14 cellular contexts compared by ENCODE assay signal in the genomic region with DNA sequence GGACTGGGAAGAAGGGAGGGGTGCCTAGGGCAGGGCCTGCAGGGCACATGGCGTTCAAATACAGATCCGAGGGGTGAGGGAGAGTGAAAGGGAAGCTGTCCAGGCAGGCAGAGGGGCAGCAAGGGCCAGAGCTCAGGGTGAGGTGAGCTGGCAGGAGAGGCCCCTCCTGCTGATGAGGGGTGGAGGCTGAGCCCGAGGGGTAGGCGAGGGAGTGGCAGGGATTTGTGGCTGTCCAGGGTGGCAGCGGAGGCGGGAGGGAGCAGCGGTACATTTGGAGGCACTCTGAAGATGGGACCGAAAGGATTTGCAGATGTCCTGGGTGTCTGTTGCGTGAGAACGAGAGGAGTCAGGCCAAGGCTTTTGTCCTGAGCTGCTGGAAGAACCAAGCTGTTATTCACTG. TPM values are rescaled to one million over a fixed set of nuclear protein-coding genes. Genes with fewer than 3 reads are reported as not detected.
DNase-seq lines count a peak whose midpoint lies in the region; ATAC-seq, FAIRE-seq and TF ChIP-seq lines count a peak whose summit lies in the region.
"Had no signal": no experiment of that assay in that cellular context is flagged by ENCODE, and none has a peak within 500 bp of the region (broad histone marks: within the 10 kb centered on the region; RNA-seq: fewer than 3 reads in every experiment).

No MANE protein-coding gene starts in this region.

- DNase-seq in HTR-8/SVneo (ENCODE audit: insufficient read length, low spot score), result no peak
- no peak for DNase-seq in mesothelial cell of epicardium (ENCODE audit: low spot score in 2 of 2, unreplicated experiment in 2 of 2)
- DNase-seq in substantia nigra (lab: John Stamatoyannopoulos, UW), result no peak
- DNase-seq in HFFc6, result no peak
- no peak for DNase-seq in stimulated activated CD8-positive, alpha-beta memory T cell treated with anti-CD3 and anti-CD28 coated beads, Interleukin-4, amount 100 ng/mL, for 48 hours
- DNase-seq: Caco-2, H7, NCI-H1436, NCI-H2029 treated with DMSO at 0.1 percent for 48 hours, NCI-H748 treated with DMSO at 0.1 percent for 48 hours, PC-9 had no signal

- peaks cover 0 to 4% (median 3%) of the 10 kb centered on the region in 5 experiments for H3K9me3 Mint-ChIP-seq in brain
- peaks cover 7% of the 10 kb centered on the region for H3K9me3 Mint-ChIP-seq in mesothelial cell of epicardium
- H3K9me3 Mint-ChIP-seq in HFFc6, result no peaks in the 10 kb centered on the region

- H3K36me3 Mint-ChIP-seq in brain, result no peaks in the 10 kb centered on the region
- no peaks in the 10 kb centered on the region for H3K36me3 Mint-ChIP-seq in mesothelial cell of epicardium
- no peaks in the 10 kb centered on the region for H3K36me3 Mint-ChIP-seq in HFFc6 (ENCODE audit: low read depth)

- H3K27me3 Mint-ChIP-seq in brain (peaks cover under 1% of the 10 kb centered on the region), mesothelial cell of epicardium (ENCODE audit: low read depth) (peaks cover 1% of the 10 kb centered on the region), HFFc6 (ENCODE audit: insufficient read depth) (peaks cover 7% of the 10 kb centered on the region)

- H3K27ac ChIP-seq in substantia nigra (ENCODE audit: low read depth, low read length, poor library complexity, severe bottlenecking), result peak overlapping the region; percentile 16
- H3K27ac ChIP-seq: PC-9 had no signal

- peak; percentile 40 for FAIRE-seq in HTR-8/SVneo (lab: Jason Lieb, UNC)
- FAIRE-seq: K562 had no signal

- peaks cover 9% of the 10 kb centered on the region for H3K4me1 Mint-ChIP-seq in brain
- peaks cover 26% of the 10 kb centered on the region for H3K4me1 Mint-ChIP-seq in mesothelial cell of epicardium
- H3K4me1 Mint-ChIP-seq in HFFc6 (ENCODE audit: low read depth), result peaks cover 28% of the 10 kb centered on the region

- H3K27ac Mint-ChIP-seq in brain (peak overlapping the region in 3 of 5 experiments; percentile 20 to 91 (median 45)), mesothelial cell of epicardium (peak overlapping the region; percentile 15), HFFc6 (no peak overlapping the region)

- TF ChIP-seq CTCF in brain (conservative IDR thresholded peaks at IDR 0.05) (no peak), mesothelial cell of epicardium (IDR thresholded peaks at IDR 0.05; ENCODE audit: unreplicated experiment) (no peak), HFFc6 (IDR thresholded peaks at IDR 0.05) (no peak)

- H3K4me3 Mint-ChIP-seq in brain (no peak overlapping the region), mesothelial cell of epicardium (no peak overlapping the region), HFFc6 (no peak overlapping the region)

- no peak for ATAC-seq in GM18868 (IDR thresholded peaks at IDR 0.05; ENCODE audit: unreplicated experiment)

RNA-seq across cellular contexts. Expression of a gene that starts 33.8 kb away (rescaled TPM):
- 29.5 TPM for polyA plus RNA-seq in brain (ENCODE audit: insufficient read depth, low read depth, low replicate concordance)
- 8.3 to 9.2 TPM (median 8.3 TPM) in 3 replicates for total RNA-seq in mesothelial cell of epicardium
- total RNA-seq in HFFc6 (2021; fragmentation: NEBNext Ultra II Directional; extraction: Animal tissue kit (Norgen Biotek cat#: 25700)), result 1 to 10 TPM in 2 of 6 experiments, under 1 TPM in 4; 0.56 to 2.4 (median 0.67) TPM
- total RNA-seq: Caco-2 had no signal
- polyA plus RNA-seq: K562 had no signal

RNA-seq across cellular contexts. Expression of a gene that starts 56.7 kb away (rescaled TPM):
- polyA plus RNA-seq in brain (ENCODE audit: insufficient read depth, low read depth, low replicate concordance), result 1.7 TPM
- total RNA-seq in mesothelial cell of epicardium, result 20.3 to 23.5 TPM (median 22.1 TPM) in 3 replicates
- total RNA-seq in HFFc6 (2021; fragmentation: NEBNext Ultra II Directional; extraction: Animal tissue kit (Norgen Biotek cat#: 25700)), result under 1 TPM in 5 of 6 experiments, not detected in 1; 0.12 to 0.68 (median 0.35) TPM
- total RNA-seq: K562 had no signal
- polyA plus RNA-seq: K562 had no signal

Comparison
In these comparisons a context has a peak if more than half of its experiments do, and no peak if none do; other contexts are left out.
1. RNA of a gene that starts 56.7 kb away (total RNA-seq): 20.3 to 23.5 TPM in mesothelial cell of epicardium; 0.12 to 0.68 TPM in HFFc6; every median in the first group is over 10 times any median in the second.